Comparison of ENCODE assay signal across 23 cellular contexts in genomic region chr3:44576661-44577060, GRCh38.
"Had no signal": no experiment of that assay in that cellular context is flagged by ENCODE, and none has a peak within 500 bp of the region (broad histone marks: within the 10 kb centered on the region; RNA-seq: fewer than 3 reads in every experiment).

No MANE protein-coding gene starts in this region.

- H2AFZ ChIP-seq: neural progenitor cell, parathyroid adenoma had no signal

- H3K36me3 ChIP-seq: neutrophil, suprapubic skin, thoracic aorta, upper lobe of right lung had no signal

- H3K27ac ChIP-seq: neural progenitor cell, neutrophil, parathyroid adenoma, psoas muscle, sigmoid colon, spleen, suprapubic skin, thoracic aorta, tibial artery, upper lobe of right lung had no signal

- H3K9ac ChIP-seq: neural progenitor cell, parathyroid adenoma had no signal

- H3K4me3 ChIP-seq: lung, neural progenitor cell, psoas muscle, sigmoid colon, spleen, suprapubic skin, thoracic aorta, tibial artery, upper lobe of right lung had no signal

- H3K27me3 ChIP-seq: neural progenitor cell, spleen, tibial artery, upper lobe of right lung had no signal

- H3K9me3 ChIP-seq: upper lobe of right lung had no signal

- H3K4me1 ChIP-seq: neural progenitor cell, parathyroid adenoma, psoas muscle, sigmoid colon, spleen, suprapubic skin, tibial artery, upper lobe of right lung had no signal

- H3K79me2 ChIP-seq: parathyroid adenoma had no signal

- DNase-seq: hypothalamus; islet precursor cell; mesendoderm; naive B cell; natural killer cell; nephron progenitor cell; occipital lobe; psoas muscle; sigmoid colon; small intestine; spleen; stimulated activated CD4-positive, alpha-beta T cell treated with anti-CD3 and anti-CD28 coated beads, Interleukin-4, amount 100 ng/mL, for 24 hours; stimulated activated naive CD4-positive, alpha-beta T cell; tibial artery; trophoblast cell; upper lobe of right lung had no signal

- H3K4me2 ChIP-seq: neural progenitor cell had no signal

- ATAC-seq: natural killer cell; psoas muscle; stimulated activated effector memory CD8-positive, alpha-beta T cell treated with anti-CD3 and anti-CD28 coated beads, Interleukin-12 subunit alpha, Interleukin-12 subunit beta, amount 100 ng/mL, for 72 hours; upper lobe of right lung had no signal
